8 cellular contexts compared by ENCODE assay signal in the genomic region with DNA sequence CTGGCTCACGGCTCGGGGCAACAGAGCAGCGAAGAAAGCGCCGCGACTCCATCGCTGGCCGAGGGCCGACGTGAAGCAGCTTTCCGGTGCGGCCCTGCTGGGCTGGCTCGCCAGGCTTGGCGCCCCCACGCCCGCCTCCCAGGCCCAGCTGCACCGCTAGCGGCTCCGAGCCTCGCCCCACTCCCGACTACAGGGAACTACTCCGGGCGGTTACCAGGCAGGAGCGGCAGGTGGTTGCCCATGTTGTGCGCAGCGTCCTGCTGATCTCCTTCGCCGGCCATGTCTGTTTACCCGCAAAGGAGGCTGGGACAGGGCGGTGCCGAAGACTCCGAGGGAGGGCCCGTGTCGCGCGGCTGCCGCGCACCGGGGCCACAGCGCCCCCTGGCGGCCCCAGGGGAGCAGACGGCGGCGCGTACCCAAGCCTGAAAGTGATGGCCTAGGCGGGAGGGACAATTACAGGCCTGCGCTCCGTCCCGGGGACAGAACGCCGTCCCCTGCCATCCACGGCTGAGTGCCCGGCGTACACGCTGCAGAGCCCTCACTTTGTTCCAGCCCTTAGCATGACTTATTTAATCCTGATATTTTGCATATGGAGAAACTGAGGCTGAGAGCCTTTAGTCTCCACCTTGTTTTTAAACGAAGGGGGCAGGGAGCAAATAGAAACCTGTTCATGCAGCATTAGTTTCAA. TPM values are rescaled to one million over a fixed set of nuclear protein-coding genes. Genes with fewer than 3 reads are reported as not detected.
DNase-seq lines count a peak whose midpoint lies in the region; ATAC-seq and TF ChIP-seq lines count a peak whose summit lies in the region.

TSS of gene CRBN (minus strand) at position 285 of the 688 bp plus-strand sequence. CDS start at position 281, 4 bp downstream.

- H3K4me3 ChIP-seq in astrocyte of the cerebellum (ENCODE audit: low read depth, low read length) (peak within 1 kb of the TSS; percentile 85), hepatocyte (peak within 1 kb of the TSS; percentile 100), retinal pigment epithelial cell (ENCODE audit: low read length) (peak within 1 kb of the TSS; percentile 95)

- WGBS in hepatocyte (ENCODE audit: low lambda C conversion rate, missing lambda C conversion rate) = 3% methylated on average over 41 of the region's 56 CpGs

- TF ChIP-seq CTCF in astrocyte of the cerebellum (IDR thresholded peaks at IDR 0.05; ENCODE audit: low read depth, low read length, missing control alignments) (peak; percentile 99), hepatocyte (IDR thresholded peaks at IDR 0.05; ENCODE audit: poor library complexity) (peak; percentile 97), retinal pigment epithelial cell (conservative IDR thresholded peaks at IDR 0.05; ENCODE audit: low read depth, low read length) (peak; percentile 85)

- peak within 1 kb of the TSS; percentile 83 for H3K27ac ChIP-seq in hepatocyte

- DNase-seq in NCI-H146 (lab: John Stamatoyannopoulos, UW) (peak; percentile 75), T-helper 9 cell (peak; percentile 83), astrocyte of the cerebellum (ENCODE audit: low read depth) (peak; percentile 54), hepatocyte (ENCODE audit: low spot score) (peak; percentile 94), retinal pigment epithelial cell (ENCODE audit: low read depth) (peak; percentile 36), NCI-H187 treated with DMSO at 0.1 percent for 48 hours (lab: John Stamatoyannopoulos, UW) (no peak)

- peaks cover 31% of the 10 kb centered on the region for H4K20me1 ChIP-seq in hepatocyte (ENCODE audit: insufficient read depth, poor library complexity, severe bottlenecking)

- no peaks in the 10 kb centered on the region for H3K9me2 ChIP-seq in hepatocyte (replicated peaks; ENCODE audit: insufficient read depth)

- H3K36me3 ChIP-seq in hepatocyte (replicated peaks; ENCODE audit: insufficient read depth, low read depth) = no peaks in the 10 kb centered on the region

- H3K4me2 ChIP-seq in hepatocyte = peak within 1 kb of the TSS; percentile 96

- ATAC-seq in GM18498 (IDR thresholded peaks at IDR 0.05; ENCODE audit: unreplicated experiment) = peak; percentile 99
- peak; percentile 100 for ATAC-seq in HG02840 (IDR thresholded peaks at IDR 0.05; ENCODE audit: low FRiP score, unreplicated experiment)

- peaks cover 13% of the 10 kb centered on the region for H3K4me1 ChIP-seq in hepatocyte (ENCODE audit: insufficient read depth)

- H3K9me3 ChIP-seq in hepatocyte (ENCODE audit: low read depth) = no peaks in the 10 kb centered on the region

- H3K79me2 ChIP-seq in hepatocyte = peaks cover 44% of the 10 kb centered on the region

- H3K27me3 ChIP-seq in hepatocyte = no peaks in the 10 kb centered on the region

- peak within 1 kb of the TSS; percentile 95 for H2AFZ ChIP-seq in hepatocyte

- in situ Hi-C loops in astrocyte of the cerebellum (cut with HindIII; ENCODE audit: low sequenced_read_pairs) = no loop called here

RNA-seq across cellular contexts. Expression of gene CRBN, which starts in this region (rescaled TPM):
- total RNA-seq in hepatocyte = 53.9 and 62.7 TPM in 2 replicates
- polyA plus RNA-seq in hepatocyte = 29.8 and 31.0 TPM in 2 replicates
